In the genomic region with DNA sequence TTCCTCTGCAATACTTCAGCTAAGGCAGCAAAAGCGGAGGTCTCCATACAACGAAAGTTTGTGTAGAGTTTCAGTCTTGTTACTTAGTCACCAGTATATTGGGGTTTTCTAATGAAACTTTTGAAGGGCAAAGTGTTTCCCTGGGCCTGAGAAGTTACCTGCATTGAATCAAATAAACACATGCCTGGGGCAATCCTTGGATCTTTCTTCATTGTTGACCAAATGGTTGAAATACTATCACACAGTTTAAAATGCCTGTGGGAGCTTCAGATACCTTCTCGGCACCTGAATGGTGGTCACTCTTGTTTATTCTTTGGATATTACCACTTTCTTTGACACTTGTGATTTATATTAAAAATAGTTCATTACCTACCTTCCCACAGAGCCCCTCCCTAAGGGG, we compare ENCODE assay signal across 8 cellular contexts. TPM values are rescaled to one million over a fixed set of nuclear protein-coding genes. Genes with fewer than 3 reads are reported as not detected.
DNase-seq lines count a peak whose midpoint lies in the region; TF ChIP-seq lines count a peak whose summit lies in the region.

No MANE protein-coding gene starts in this region.

- H3K4me3 Mint-ChIP-seq in endodermal cell (peak overlapping the region; percentile 73), progenitor cell of endocrine pancreas (ENCODE audit: low read depth) (peak overlapping the region; percentile 87)

- peaks cover 17% of the 10 kb centered on the region for H3K4me1 Mint-ChIP-seq in endodermal cell
- peaks cover 30% of the 10 kb centered on the region for H3K4me1 Mint-ChIP-seq in progenitor cell of endocrine pancreas (ENCODE audit: low read depth)

- DNase-seq in MG63 (no peak), endodermal cell (no peak), progenitor cell of endocrine pancreas (ENCODE audit: low spot score, unreplicated experiment) (no peak), kidney glomerular epithelial cell (lab: John Stamatoyannopoulos, UW) (no peak), OCI-M2 (lab: John Stamatoyannopoulos, UW; ENCODE audit: unreplicated experiment) (no peak), SW 1271 (lab: John Stamatoyannopoulos, UW) (no peak), GM03348 (ENCODE audit: low spot score) (no peak)

- peak overlapping the region; percentile 78 for H3K4me3 ChIP-seq in GM12875 (ENCODE audit: low read depth, low read length)
- H3K4me3 ChIP-seq in MG63: peak overlapping the region; percentile 66
- peak overlapping the region; percentile 80 for H3K4me3 ChIP-seq in endodermal cell (ENCODE audit: low read length)

- no peak overlapping the region for H3K27ac ChIP-seq in endodermal cell (ENCODE audit: low read depth, low read length)

- H3K36me3 ChIP-seq in MG63 (peaks cover 26% of the 10 kb centered on the region), endodermal cell (ENCODE audit: control insufficient read depth, insufficient read depth, low read length) (peaks cover 5% of the 10 kb centered on the region)

- no peaks in the 10 kb centered on the region for H3K27me3 ChIP-seq in MG63
- H3K27me3 ChIP-seq in endodermal cell (ENCODE audit: control insufficient read depth, insufficient read depth, low read length, poor library complexity, severe bottlenecking): no peaks in the 10 kb centered on the region

- no peaks in the 10 kb centered on the region for H3K9me3 ChIP-seq in MG63
- no peaks in the 10 kb centered on the region for H3K9me3 ChIP-seq in endodermal cell (ENCODE audit: control insufficient read depth, low read length)

- 72 to 86% methylated on average over 2 to 3 of the region's 3 CpGs for WGBS in endodermal cell (ENCODE audit: insufficient coverage in 1 of 2, insufficient read length in 1 of 2), 2 experiments

- H3K27ac Mint-ChIP-seq in endodermal cell (no peak overlapping the region), progenitor cell of endocrine pancreas (peak overlapping the region; percentile 90)

- H3K27me3 Mint-ChIP-seq in endodermal cell (ENCODE audit: insufficient read depth) (no peaks in the 10 kb centered on the region), progenitor cell of endocrine pancreas (peaks cover 16% of the 10 kb centered on the region)

- no peak overlapping the region for H3K9ac ChIP-seq in endodermal cell (ENCODE audit: extremely low read depth, low read length, poor library complexity, severe bottlenecking)

- peaks cover 2% of the 10 kb centered on the region for H3K36me3 Mint-ChIP-seq in endodermal cell (ENCODE audit: low read depth)
- no peaks in the 10 kb centered on the region for H3K36me3 Mint-ChIP-seq in progenitor cell of endocrine pancreas (ENCODE audit: insufficient read depth)

- no peak for TF ChIP-seq CTCF in GM12875 (IDR thresholded peaks at IDR 0.05; ENCODE audit: borderline replicate concordance, insufficient read depth, low read depth, low read length)
- TF ChIP-seq CTCF in endodermal cell (conservative IDR thresholded peaks at IDR 0.05): no peak
- TF ChIP-seq CTCF in progenitor cell of endocrine pancreas (IDR thresholded peaks at IDR 0.05; ENCODE audit: unreplicated experiment): no peak

- H3K9me3 Mint-ChIP-seq in endodermal cell: no peaks in the 10 kb centered on the region
- no peaks in the 10 kb centered on the region for H3K9me3 Mint-ChIP-seq in progenitor cell of endocrine pancreas (ENCODE audit: low read depth)

- H3K4me1 ChIP-seq in endodermal cell (ENCODE audit: control insufficient read depth, insufficient read depth, low read length): no peaks in the 10 kb centered on the region

RNA-seq across cellular contexts. Expression of gene CHSY1, which starts 1.0 kb away (rescaled TPM):
- total RNA-seq in MG63 (2014; rRNA removed; shearing (Covaris generic); ENCODE audit: low replicate concordance): 9.5 and 11.0 TPM in 2 replicates
- total RNA-seq in endodermal cell (10 to 100 TPM; 33.3 to 39.9 TPM), progenitor cell of endocrine pancreas (33.2 and 36.7 TPM in 2 replicates)
- 29.5 TPM for polyA plus RNA-seq in endodermal cell (2013, experiment 1 of 2)
- 29.7 TPM for polyA plus RNA-seq in endodermal cell (2013, experiment 2 of 2)

RNA-seq across cellular contexts. Expression of gene SELENOS, which starts 24.4 kb away (rescaled TPM):
- 131 and 133 TPM in 2 replicates for total RNA-seq in MG63 (2014; rRNA removed; shearing (Covaris generic); ENCODE audit: low replicate concordance)
- total RNA-seq in endodermal cell (10 to 100 TPM; 56.1 to 60.5 TPM), progenitor cell of endocrine pancreas (44.7 and 51.9 TPM in 2 replicates)
- 63.3 TPM for polyA plus RNA-seq in endodermal cell (2013, experiment 1 of 2)
- polyA plus RNA-seq in endodermal cell (2013, experiment 2 of 2): 61.3 TPM

RNA-seq across cellular contexts. Expression of gene SNRPA1, which starts 42.2 kb away (rescaled TPM):
- total RNA-seq in MG63 (2014; rRNA removed; shearing (Covaris generic); ENCODE audit: low replicate concordance): 134 and 190 TPM in 2 replicates
- total RNA-seq in endodermal cell (100 to 1,000 TPM; 111 to 140 TPM), progenitor cell of endocrine pancreas (70.6 and 78.6 TPM in 2 replicates)
- 123 TPM for polyA plus RNA-seq in endodermal cell (2013, experiment 1 of 2)
- 111 TPM for polyA plus RNA-seq in endodermal cell (2013, experiment 2 of 2)
